Comparison of ENCODE assay signal across 26 cellular contexts in the genomic region with DNA sequence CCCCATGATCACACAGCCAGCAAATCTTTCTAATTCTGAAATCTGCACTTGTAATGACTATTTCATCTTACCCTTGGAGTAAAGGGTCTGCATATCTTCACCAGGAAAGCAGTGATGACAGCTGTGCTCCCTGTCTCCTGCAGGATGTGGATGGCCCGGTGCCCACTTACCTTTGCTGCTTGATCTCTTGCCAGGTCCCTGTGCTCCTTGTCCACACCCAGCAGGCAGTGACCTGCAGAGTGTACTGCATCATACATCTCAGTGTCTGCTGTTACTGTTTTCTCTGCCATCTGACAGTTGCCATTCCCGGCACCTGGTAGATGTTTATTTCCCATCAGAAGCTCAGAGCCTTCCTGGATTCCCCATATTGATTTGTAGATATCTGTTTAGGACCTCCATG.
DNase-seq lines count a peak whose midpoint lies in the region; ATAC-seq lines count a peak whose summit lies in the region.
"Had no signal": no experiment of that assay in that cellular context is flagged by ENCODE, and none has a peak within 500 bp of the region (broad histone marks: within the 10 kb centered on the region; RNA-seq: fewer than 3 reads in every experiment).

No MANE protein-coding gene starts in this region.

- ATAC-seq in left lobe of liver (no peak), GM21447 (IDR thresholded peaks at IDR 0.05; ENCODE audit: unreplicated experiment) (no peak)
- ATAC-seq: PC-3 had no signal

- peak; percentile 3 for DNase-seq in NCI-H1092 treated with DMSO at 0.1 percent for 48 hours (lab: John Stamatoyannopoulos, UW)
- no peak for DNase-seq in NCI-H1092 (lab: John Stamatoyannopoulos, UW)
- DNase-seq in DMS79 treated with DMSO at 0.1 percent for 48 hours (lab: John Stamatoyannopoulos, UW): peak; percentile 76
- peak; percentile 62 for DNase-seq in NCI-H2029 (lab: John Stamatoyannopoulos, UW)
- peak; percentile 66 for DNase-seq in SHP77 treated with DMSO at 0.1 percent for 48 hours (lab: John Stamatoyannopoulos, UW)
- no peak for DNase-seq in left lobe of liver (ENCODE audit: low spot score)
- DNase-seq in NCI-H2081 treated with DMSO at 0.1 percent for 48 hours (lab: John Stamatoyannopoulos, UW): no peak
- DNase-seq: 8988T; ACHN; BE2C; Calu3; GOT3; HCEC 1CT; IMR-90; KG1; NCI-H1048; NCI-H146; NCI-H2227 treated with DMSO at 0.1 percent for 48 hours; NCI-H510A; NCI-H748 treated with DMSO at 0.1 percent for 48 hours; NK-92 treated with Interleukin-12 subunit alpha and Interleukin-12 subunit beta, amount 100 ng/mL, for 24 hours; PC-3; Right ventricle myocardium superior; SW 1271; T-helper 9 cell had no signal

Comparison
In these comparisons a context has a peak if more than half of its experiments do, and no peak if none do; other contexts are left out.
1. DNase-seq: peak in NCI-H1092 treated with DMSO at 0.1 percent for 48 hours (single experiment), DMS79 treated with DMSO at 0.1 percent for 48 hours (single experiment), NCI-H2029 (single experiment) and SHP77 treated with DMSO at 0.1 percent for 48 hours (single experiment); none in NCI-H1092 (single experiment), left lobe of liver (single experiment) and NCI-H2081 treated with DMSO at 0.1 percent for 48 hours (single experiment).